31 cellular contexts compared by ENCODE assay signal in genomic region chr3:11258958-11259357, GRCh38.
"Had no signal": no experiment of that assay in that cellular context is flagged by ENCODE, and none has a peak within 500 bp of the region (broad histone marks: within the 10 kb centered on the region; RNA-seq: fewer than 3 reads in every experiment).

No MANE protein-coding gene starts in this region.

- H3K9me3 Mint-ChIP-seq: activated naive CD4-positive, alpha-beta T cell treated with anti-CD3 and anti-CD28 coated beads, Interleukin-2, amount 50 U/mL, for 24 hours; activated naive CD8-positive, alpha-beta T cell treated with anti-CD3 and anti-CD28 coated beads, Interleukin-2, amount 50 U/mL, for 24 hours; nephron progenitor cell; stimulated activated effector memory CD8-positive, alpha-beta T cell treated with anti-CD3 and anti-CD28 coated beads, Interleukin-12 subunit alpha, Interleukin-12 subunit beta, amount 100 ng/mL, for 72 hours; stimulated activated naive CD8-positive, alpha-beta T cell treated with anti-CD3 and anti-CD28 coated beads, Interleukin-15, Interleukin-2, amounts not matched to agents 100 ng/mL and 50 ng/mL, for 24 hours had no signal

- FAIRE-seq: frontal cortex had no signal

- H3K4me1 Mint-ChIP-seq: activated naive CD4-positive, alpha-beta T cell treated with anti-CD3 and anti-CD28 coated beads, Interleukin-2, amount 50 U/mL, for 24 hours; activated naive CD8-positive, alpha-beta T cell treated with anti-CD3 and anti-CD28 coated beads, Interleukin-2, amount 50 U/mL, for 24 hours; naive B cell; nephron progenitor cell; stimulated activated effector memory CD8-positive, alpha-beta T cell treated with anti-CD3 and anti-CD28 coated beads, Interleukin-12 subunit alpha, Interleukin-12 subunit beta, amount 100 ng/mL, for 72 hours had no signal

- H3K4me3 Mint-ChIP-seq: activated naive CD4-positive, alpha-beta T cell treated with anti-CD3 and anti-CD28 coated beads, Interleukin-2, amount 50 U/mL, for 24 hours; activated naive CD8-positive, alpha-beta T cell treated with anti-CD3 and anti-CD28 coated beads, Interleukin-2, amount 50 U/mL, for 24 hours; activated T-cell treated with anti-CD3 and anti-CD28 coated beads, Interleukin-2, amount 50 U/mL, for 4 hours; mesothelial cell of epicardium; nephron progenitor cell; stimulated activated effector memory CD8-positive, alpha-beta T cell treated with anti-CD3 and anti-CD28 coated beads, Interleukin-12 subunit alpha, Interleukin-12 subunit beta, amount 100 ng/mL, for 72 hours; stimulated activated naive CD8-positive, alpha-beta T cell treated with anti-CD3 and anti-CD28 coated beads, Interleukin-15, Interleukin-2, amounts not matched to agents 100 ng/mL and 50 ng/mL, for 24 hours; T-helper 2 cell treated with Interferon-gamma antibody and Interleukin-4, amounts not matched to agents 5 μg/mL and 100 μg/mL, for 36 hours had no signal

- H3K36me3 ChIP-seq: cardiac muscle cell, ovary, right lobe of liver, vagina had no signal

- H3K4me3 ChIP-seq: cardiac muscle cell, esophagus squamous epithelium, ovary, right lobe of liver, skin epidermis, thoracic aorta, vagina had no signal

- H3K27ac ChIP-seq: cardiac muscle cell, esophagus squamous epithelium, ovary, right lobe of liver, skin epidermis, thoracic aorta, vagina had no signal

- DNase-seq: activated CD4-positive, alpha-beta T cell treated with anti-CD3 and anti-CD28 coated beads for 48 hours; activated CD4-positive, alpha-beta T cell treated with anti-CD3 and anti-CD28 coated beads, Interleukin-2, amount 50 U/mL, for 48 hours; activated CD8-positive, alpha-beta memory T cell treated with anti-CD3 and anti-CD28 coated beads for 24 hours; activated naive CD8-positive, alpha-beta T cell treated with anti-CD3 and anti-CD28 coated beads, Interleukin-2, amount 50 U/mL, for 24 hours; activated T-cell treated with anti-CD3 and anti-CD28 coated beads, Interleukin-2, amount 50 U/mL, for 4 hours; amygdala; cerebellar nuclear complex; esophagus squamous epithelium; glutamatergic neuron; left cardiac atrium; mammary epithelial cell; naive B cell; nephron progenitor cell; ovary; right lobe of liver; stimulated activated CD4-positive, alpha-beta T cell treated with anti-CD3 and anti-CD28 coated beads, Interleukin-12 subunit alpha, Interleukin-12 subunit beta, amount 100 ng/mL, for 4 hours; stimulated activated CD4-positive, alpha-beta T cell treated with anti-CD3 and anti-CD28 coated beads, Interleukin-4, amount 100 ng/mL, for 24 hours; T-helper 1 cell had no signal

- ATAC-seq: activated CD4-positive, CD25-positive, alpha-beta regulatory T cell treated with anti-CD3 and anti-CD28 coated beads, Interleukin-2, amount 50 U/mL, for 24 hours; activated naive CD8-positive, alpha-beta T cell treated with anti-CD3 and anti-CD28 coated beads, Interleukin-2, amount 50 U/mL, for 24 hours; activated T-cell treated with anti-CD3 and anti-CD28 coated beads, Interleukin-2, amount 50 U/mL, for 4 hours; left cardiac atrium; right lobe of liver; stimulated activated effector memory CD8-positive, alpha-beta T cell treated with anti-CD3 and anti-CD28 coated beads, Interleukin-12 subunit alpha, Interleukin-12 subunit beta, amount 100 ng/mL, for 72 hours had no signal

- H3K27ac Mint-ChIP-seq: activated naive CD4-positive, alpha-beta T cell treated with anti-CD3 and anti-CD28 coated beads, Interleukin-2, amount 50 U/mL, for 24 hours; activated naive CD8-positive, alpha-beta T cell treated with anti-CD3 and anti-CD28 coated beads, Interleukin-2, amount 50 U/mL, for 24 hours; activated T-helper 2 cell treated with anti-CD3 and anti-CD28 coated beads, Interferon-gamma antibody, Interleukin-2, Interleukin-4, amounts not matched to agents 10 μg/mL and 5 μg/mL and 100 μg/mL, durations not matched to agents 14 hours and 24 hours and 36 hours; mesothelial cell of epicardium; nephron progenitor cell; progenitor cell of endocrine pancreas; stimulated activated effector memory CD8-positive, alpha-beta T cell treated with anti-CD3 and anti-CD28 coated beads, Interleukin-12 subunit alpha, Interleukin-12 subunit beta, amount 100 ng/mL, for 72 hours; stimulated activated naive CD8-positive, alpha-beta T cell treated with anti-CD3 and anti-CD28 coated beads, Interleukin-15, Interleukin-2, amounts not matched to agents 100 ng/mL and 50 ng/mL, for 24 hours; T-helper 2 cell treated with Interferon-gamma antibody and Interleukin-4, amounts not matched to agents 5 μg/mL and 100 μg/mL, for 36 hours had no signal

- H3K9me3 ChIP-seq: ovary, right lobe of liver, thoracic aorta, vagina had no signal

- H3K4me1 ChIP-seq: right lobe of liver, vagina had no signal

- H3K27me3 ChIP-seq: esophagus squamous epithelium, ovary, right lobe of liver, vagina had no signal

- H3K36me3 Mint-ChIP-seq: mesothelial cell of epicardium had no signal
